In genomic region chr11:3959015-3959917, GRCh38 we compare ENCODE assay signal across 8 cellular contexts.
DNase-seq lines count a peak whose midpoint lies in the region; ATAC-seq, FAIRE-seq and TF ChIP-seq lines count a peak whose summit lies in the region.

No MANE protein-coding gene starts in this region.

- H3K4me1 ChIP-seq in GM23248 (ENCODE audit: insufficient read depth), result peaks cover 27% of the 10 kb centered on the region

- H3K9me3 ChIP-seq in GM23248 (ENCODE audit: low read depth), result no peaks in the 10 kb centered on the region

- peaks cover 7 to 10% of the 10 kb centered on the region in 2 donors for H3K36me3 Mint-ChIP-seq in CD14-positive monocyte

- H3K4me1 Mint-ChIP-seq in CD14-positive monocyte, result peaks cover 22% of the 10 kb centered on the region

- TF ChIP-seq CTCF in CD14-positive monocyte (IDR thresholded peaks at IDR 0.05) (peak; percentile 49), RWPE1 (conservative IDR thresholded peaks at IDR 0.05; ENCODE audit: low read depth) (no peak), D721Med (IDR thresholded peaks at IDR 0.05; ENCODE audit: insufficient read depth, missing control alignments) (no peak)

- H4K20me1 ChIP-seq in GM23248 (ENCODE audit: insufficient read depth), result no peaks in the 10 kb centered on the region

- H2AFZ ChIP-seq in GM23248, result no peak overlapping the region

- no peaks in the 10 kb centered on the region for H3K27me3 Mint-ChIP-seq in CD14-positive monocyte (ENCODE audit: low read depth in 3 of 3)

- no peaks in the 10 kb centered on the region for H3K9me2 ChIP-seq in GM23248 (ENCODE audit: insufficient read depth)

- DNase-seq in CD14-positive monocyte (ENCODE audit: low spot score) (no peak), GM23248 (peak; percentile 89), RWPE1 (ENCODE audit: low spot score) (peak; percentile 48), left colon (no peak), D721Med (ENCODE audit: insufficient read length, low spot score) (no peak), NCI-H1930 (lab: John Stamatoyannopoulos, UW) (no peak)
- no peak for DNase-seq in central memory CD4-positive, alpha-beta T cell

- H3K79me2 ChIP-seq in GM23248 (ENCODE audit: insufficient read depth), result no peaks in the 10 kb centered on the region

- in situ Hi-C loops in GM23248 (cut with MboI), result no loop called here

- H3K27me3 ChIP-seq in GM23248 (replicated peaks; ENCODE audit: insufficient read depth), result no peaks in the 10 kb centered on the region

- no peaks in the 10 kb centered on the region for H3K36me3 ChIP-seq in GM23248 (ENCODE audit: low read depth)

- H3F3A ChIP-seq in GM23248 (ENCODE audit: insufficient read depth), result peaks cover 16% of the 10 kb centered on the region

- no peak overlapping the region for H3K9ac ChIP-seq in GM23248

- H3K4me2 ChIP-seq in GM23248 (ENCODE audit: unreplicated experiment), result peak overlapping the region; percentile 64

- H3K9me3 Mint-ChIP-seq in CD14-positive monocyte, result no peaks in the 10 kb centered on the region

- FAIRE-seq in D721Med (lab: Jason Lieb, UNC), result no peak

- CTCF ChIA-PET in RWPE1 (lab: Yijun Ruan, JAX), result interaction anchor here (0.7 kb wide), 2 partner anchors 104 to 585 kb away, joined by 3 to 4 read pairs; partner anchors contain the start of gene STIM1

- ATAC-seq in left colon (peak; percentile 40), GM21423 (IDR thresholded peaks at IDR 0.05; ENCODE audit: unreplicated experiment) (no peak)

- 64 to 68% methylated on average over 5 of the region's 5 CpGs for WGBS in GM23248 (ENCODE audit: low coverage in 1 of 2, low lambda C conversion rate in 2 of 2, missing lambda C conversion rate in 2 of 2), 2 experiments

- no peak overlapping the region for H3K4me3 Mint-ChIP-seq in CD14-positive monocyte

- POLR2A ChIA-PET in RWPE1 (lab: Yijun Ruan, JAX; ENCODE audit: low non-redundant PET), result no interaction called here

- H3K27ac ChIP-seq in GM23248 (peak overlapping the region; percentile 38), RWPE1 (no peak overlapping the region)

- intact Hi-C loops in CD14-positive monocyte (cut with micrococcal nuclease), result no loop called here
- intact Hi-C loops in left colon (cut with DNase I, micrococcal nuclease), result no loop called here

- H3K4me3 ChIP-seq in GM23248, result no peak overlapping the region

- peak overlapping the region in 1 of 7 donors; percentile 6 for H3K27ac Mint-ChIP-seq in CD14-positive monocyte

Comparison
In these comparisons a context has a peak if more than half of its experiments do, and no peak if none do; other contexts are left out.
1. DNase-seq: peak in GM23248 (single experiment) and RWPE1 (single experiment); none in CD14-positive monocyte (single experiment), left colon (0 of 2), D721Med (single experiment), NCI-H1930 (0 of 2) and central memory CD4-positive, alpha-beta T cell (single experiment).